In the genomic region with DNA sequence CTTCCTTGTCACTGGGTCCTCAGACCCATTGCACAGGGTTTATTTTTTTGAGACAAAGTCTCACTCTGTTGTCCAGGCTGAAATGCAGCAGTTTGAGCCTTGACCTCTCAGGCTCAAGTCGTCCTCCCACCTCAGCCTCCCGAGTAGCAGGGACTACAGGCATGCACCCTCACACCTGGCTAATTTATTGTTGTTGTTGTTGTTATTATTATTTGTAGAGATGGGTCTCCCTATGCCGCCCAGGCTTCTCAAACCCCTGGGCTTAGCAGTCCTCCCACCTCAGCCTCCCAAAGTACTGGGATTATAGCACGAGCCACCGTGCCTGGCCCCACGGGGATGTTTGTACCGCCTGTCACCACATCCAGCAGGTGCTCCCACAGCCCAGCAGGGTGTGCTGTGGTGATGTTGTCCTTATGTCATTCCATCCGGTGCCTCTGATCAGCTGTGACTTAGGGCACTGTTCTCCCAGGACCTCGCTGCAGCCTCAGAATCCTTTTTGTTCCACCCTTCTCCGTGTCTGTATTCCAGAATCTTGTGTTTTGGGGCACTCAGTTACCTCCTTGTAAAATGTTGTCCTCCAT, we compare ENCODE assay signal across 9 cellular contexts.
DNase-seq lines count a peak whose midpoint lies in the region; ATAC-seq and FAIRE-seq lines count a peak whose summit lies in the region.
"Had no signal": no experiment of that assay in that cellular context is flagged by ENCODE, and none has a peak within 500 bp of the region (broad histone marks: within the 10 kb centered on the region; RNA-seq: fewer than 3 reads in every experiment).

No MANE protein-coding gene starts in this region.

- H3K4me3 Mint-ChIP-seq in stimulated activated naive CD8-positive, alpha-beta T cell treated with anti-CD3 and anti-CD28 coated beads, Interleukin-15, amount 100 ng/mL, for 72 hours, result no peak overlapping the region
- H3K4me3 Mint-ChIP-seq in effector memory CD8-positive, alpha-beta T cell, result no peak overlapping the region
- H3K4me3 Mint-ChIP-seq: brain had no signal

- H3K9me3 Mint-ChIP-seq in stimulated activated naive CD8-positive, alpha-beta T cell treated with anti-CD3 and anti-CD28 coated beads, Interleukin-15, amount 100 ng/mL, for 72 hours, result peaks cover 7 to 8% of the 10 kb centered on the region in 2 donors
- H3K9me3 Mint-ChIP-seq in effector memory CD8-positive, alpha-beta T cell, result peaks cover 0 to 8% of the 10 kb centered on the region in 2 donors

- H3K4me1 Mint-ChIP-seq in stimulated activated naive CD8-positive, alpha-beta T cell treated with anti-CD3 and anti-CD28 coated beads, Interleukin-15, amount 100 ng/mL, for 72 hours, result no peaks in the 10 kb centered on the region
- no peaks in the 10 kb centered on the region for H3K4me1 Mint-ChIP-seq in effector memory CD8-positive, alpha-beta T cell (ENCODE audit: low read depth in 2 of 2)

- no peak for FAIRE-seq in RCC 7860 (lab: Jason Lieb, UNC)

- no peak overlapping the region for H3K27ac Mint-ChIP-seq in stimulated activated naive CD8-positive, alpha-beta T cell treated with anti-CD3 and anti-CD28 coated beads, Interleukin-15, amount 100 ng/mL, for 72 hours
- no peak overlapping the region for H3K27ac Mint-ChIP-seq in effector memory CD8-positive, alpha-beta T cell

- no peak for DNase-seq in stimulated activated naive CD8-positive, alpha-beta T cell treated with anti-CD3 and anti-CD28 coated beads, Interleukin-15, amount 100 ng/mL, for 72 hours
- no peak for DNase-seq in stimulated activated naive CD8-positive, alpha-beta T cell treated with anti-CD3 and anti-CD28 coated beads, Interleukin-15, Interleukin-2, amounts not matched to agents 100 U/mL and 50 U/mL, for 24 hours
- DNase-seq in RCC 7860 (ENCODE audit: low spot score) (peak; percentile 25), iPS DF 19.7 (ENCODE audit: low read depth, low spot score) (peak; percentile 40), globus pallidus (ENCODE audit: low spot score) (no peak), NCI-H2029 (lab: John Stamatoyannopoulos, UW) (no peak)
- no peak for DNase-seq in effector memory CD8-positive, alpha-beta T cell

- peak; percentile 63 for ATAC-seq in stimulated activated naive CD8-positive, alpha-beta T cell treated with anti-CD3 and anti-CD28 coated beads, Interleukin-15, amount 100 ng/mL, for 72 hours
- ATAC-seq in stimulated activated naive CD8-positive, alpha-beta T cell treated with anti-CD3 and anti-CD28 coated beads, Interleukin-15, Interleukin-2, amounts not matched to agents 100 U/mL and 50 U/mL, for 24 hours, result no peak
- ATAC-seq in HG02885 (IDR thresholded peaks at IDR 0.05; ENCODE audit: poor library complexity, unreplicated experiment), result peak; percentile 74
- no peak for ATAC-seq in effector memory CD8-positive, alpha-beta T cell (replicated peaks)

- H3K27me3 Mint-ChIP-seq in stimulated activated naive CD8-positive, alpha-beta T cell treated with anti-CD3 and anti-CD28 coated beads, Interleukin-15, amount 100 ng/mL, for 72 hours, result peaks cover 37% of the 10 kb centered on the region
- peaks cover 34 to 61% of the 10 kb centered on the region in 2 donors for H3K27me3 Mint-ChIP-seq in effector memory CD8-positive, alpha-beta T cell

- H3K36me3 Mint-ChIP-seq in effector memory CD8-positive, alpha-beta T cell (ENCODE audit: insufficient read depth), result no peaks in the 10 kb centered on the region
- H3K36me3 Mint-ChIP-seq: brain had no signal

Comparison
In these comparisons a context has a peak if more than half of its experiments do, and no peak if none do; other contexts are left out.
1. ATAC-seq: peak in stimulated activated naive CD8-positive, alpha-beta T cell treated with anti-CD3 and anti-CD28 coated beads, Interleukin-15, amount 100 ng/mL, for 72 hours (single experiment) and HG02885 (single experiment); none in stimulated activated naive CD8-positive, alpha-beta T cell treated with anti-CD3 and anti-CD28 coated beads, Interleukin-15, Interleukin-2, amounts not matched to agents 100 U/mL and 50 U/mL, for 24 hours (single experiment) and effector memory CD8-positive, alpha-beta T cell (single experiment).
2. DNase-seq: peak in RCC 7860 (single experiment) and iPS DF 19.7 (single experiment); none in stimulated activated naive CD8-positive, alpha-beta T cell treated with anti-CD3 and anti-CD28 coated beads, Interleukin-15, amount 100 ng/mL, for 72 hours (0 of 2), stimulated activated naive CD8-positive, alpha-beta T cell treated with anti-CD3 and anti-CD28 coated beads, Interleukin-15, Interleukin-2, amounts not matched to agents 100 U/mL and 50 U/mL, for 24 hours (single experiment), globus pallidus (single experiment), effector memory CD8-positive, alpha-beta T cell (0 of 3) and NCI-H2029 (single experiment).